ENCODE assay signal across 8 cellular contexts in the genomic region with DNA sequence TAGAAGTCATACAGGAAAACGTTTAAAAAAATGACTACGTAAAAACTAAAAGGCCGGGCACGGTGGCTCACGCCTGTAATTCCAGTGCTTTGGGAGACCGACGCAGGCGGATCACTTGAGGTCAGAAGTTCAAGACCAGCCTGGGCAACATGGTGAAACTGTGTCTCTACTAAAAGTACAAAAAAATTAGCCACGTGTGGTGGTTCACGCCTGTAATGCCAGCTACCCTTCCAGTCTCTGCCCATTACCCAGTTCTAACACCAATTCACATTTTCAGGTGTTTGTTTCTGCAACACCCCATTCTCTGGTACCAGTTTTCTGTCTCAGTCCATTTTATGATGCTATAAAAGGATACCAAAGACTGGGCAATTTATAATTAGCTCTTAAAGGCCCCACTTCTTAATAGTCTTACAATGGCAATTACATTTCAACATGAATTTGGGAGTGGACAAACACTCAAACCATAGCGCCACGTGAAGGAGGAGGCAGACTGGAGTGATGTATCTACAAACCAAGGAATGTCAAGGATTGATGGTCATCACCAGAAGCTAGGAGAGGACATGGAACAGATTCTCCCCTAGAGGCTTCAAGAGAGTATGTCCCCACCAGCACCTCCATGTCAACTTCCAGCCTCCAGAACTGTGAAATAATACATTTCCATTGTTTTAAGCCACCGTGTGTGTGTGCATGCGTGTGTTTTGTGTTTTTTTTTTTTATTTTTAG. TPM values are rescaled to one million over a fixed set of nuclear protein-coding genes. Genes with fewer than 3 reads are reported as not detected.
DNase-seq lines count a peak whose midpoint lies in the region; ATAC-seq and TF ChIP-seq lines count a peak whose summit lies in the region.

No MANE protein-coding gene starts in this region.

- H3K4me3 ChIP-seq in tibial artery = peak overlapping the region; percentile 60 to 66

- H3K4me3 Mint-ChIP-seq in activated T-helper 17 cell treated with anti-CD3 and anti-CD28 coated beads, Interleukin-2, amount 50 U/mL, for 72 hours = peak overlapping the region; percentile 89

- H3K27ac Mint-ChIP-seq in activated T-helper 17 cell treated with anti-CD3 and anti-CD28 coated beads, Interleukin-2, amount 50 U/mL, for 72 hours = peak overlapping the region; percentile 88

- peak overlapping the region; percentile 75 to 76 for H3K27ac ChIP-seq in tibial artery

- peak; percentile 57 for DNase-seq in activated CD8-positive, alpha-beta memory T cell treated with anti-CD3 and anti-CD28 coated beads for 24 hours
- DNase-seq in activated CD8-positive, alpha-beta memory T cell treated with anti-CD3 and anti-CD28 coated beads, Interleukin-2, amount 50 U/mL, for 4 hours = no peak
- DNase-seq in left kidney (ENCODE audit: low read depth, low spot score) (peak; percentile 12), tibial artery (no peak), Ammon's horn (ENCODE audit: low spot score) (no peak), NCI-H1092 (lab: John Stamatoyannopoulos, UW) (no peak), T1000 (lab: John Stamatoyannopoulos, UW) (no peak)

- H3K9me3 ChIP-seq in tibial artery = no peaks in the 10 kb centered on the region

- no peaks in the 10 kb centered on the region for H3K9me3 Mint-ChIP-seq in activated T-helper 17 cell treated with anti-CD3 and anti-CD28 coated beads, Interleukin-2, amount 50 U/mL, for 72 hours

- H3K4me1 ChIP-seq in tibial artery = peaks cover 0 to 19% (median 9%) of the 10 kb centered on the region in 4 donors

- peaks cover 4% of the 10 kb centered on the region for H3K36me3 Mint-ChIP-seq in activated T-helper 17 cell treated with anti-CD3 and anti-CD28 coated beads, Interleukin-2, amount 50 U/mL, for 72 hours (ENCODE audit: low read depth)

- H3K36me3 ChIP-seq in tibial artery = peaks cover 0 to 18% (median 12%) of the 10 kb centered on the region in 3 donors

- H3K27me3 Mint-ChIP-seq in activated T-helper 17 cell treated with anti-CD3 and anti-CD28 coated beads, Interleukin-2, amount 50 U/mL, for 72 hours = no peaks in the 10 kb centered on the region

- H3K4me1 Mint-ChIP-seq in activated T-helper 17 cell treated with anti-CD3 and anti-CD28 coated beads, Interleukin-2, amount 50 U/mL, for 72 hours = peaks cover 11% of the 10 kb centered on the region

- ATAC-seq in activated T-helper 17 cell treated with anti-CD3 and anti-CD28 coated beads, Interleukin-2, amount 50 U/mL, for 72 hours (replicated peaks) = no peak

- H3K27me3 ChIP-seq in tibial artery = no peaks in the 10 kb centered on the region

- TF ChIP-seq CTCF in tibial artery (IDR thresholded peaks at IDR 0.05) = no peak

- intact Hi-C loops in tibial artery (cut with DNase I; ENCODE audit: low total_unique reads) = no loop called here

RNA-seq across cellular contexts. Expression of gene C17orf75, which starts 0.8 kb away (rescaled TPM):
- total RNA-seq in activated T-helper 17 cell treated with anti-CD3 and anti-CD28 coated beads, Interleukin-2, amount 50 U/mL, for 72 hours = 10 to 100 TPM; 12.1 to 14.8 TPM

RNA-seq across cellular contexts. Expression of gene ZNF207, which starts 7.2 kb away (rescaled TPM):
- 100 to 1,000 TPM; 240 to 254 TPM for total RNA-seq in activated T-helper 17 cell treated with anti-CD3 and anti-CD28 coated beads, Interleukin-2, amount 50 U/mL, for 72 hours

Comparison
In these comparisons a context has a peak if more than half of its experiments do, and no peak if none do; other contexts are left out.
1. DNase-seq: peak in activated CD8-positive, alpha-beta memory T cell treated with anti-CD3 and anti-CD28 coated beads for 24 hours (single experiment) and left kidney (single experiment); none in activated CD8-positive, alpha-beta memory T cell treated with anti-CD3 and anti-CD28 coated beads, Interleukin-2, amount 50 U/mL, for 4 hours (single experiment), tibial artery (0 of 2), Ammon's horn (single experiment), NCI-H1092 (single experiment) and T1000 (single experiment).